13 cellular contexts compared by ENCODE assay signal in the genomic region with DNA sequence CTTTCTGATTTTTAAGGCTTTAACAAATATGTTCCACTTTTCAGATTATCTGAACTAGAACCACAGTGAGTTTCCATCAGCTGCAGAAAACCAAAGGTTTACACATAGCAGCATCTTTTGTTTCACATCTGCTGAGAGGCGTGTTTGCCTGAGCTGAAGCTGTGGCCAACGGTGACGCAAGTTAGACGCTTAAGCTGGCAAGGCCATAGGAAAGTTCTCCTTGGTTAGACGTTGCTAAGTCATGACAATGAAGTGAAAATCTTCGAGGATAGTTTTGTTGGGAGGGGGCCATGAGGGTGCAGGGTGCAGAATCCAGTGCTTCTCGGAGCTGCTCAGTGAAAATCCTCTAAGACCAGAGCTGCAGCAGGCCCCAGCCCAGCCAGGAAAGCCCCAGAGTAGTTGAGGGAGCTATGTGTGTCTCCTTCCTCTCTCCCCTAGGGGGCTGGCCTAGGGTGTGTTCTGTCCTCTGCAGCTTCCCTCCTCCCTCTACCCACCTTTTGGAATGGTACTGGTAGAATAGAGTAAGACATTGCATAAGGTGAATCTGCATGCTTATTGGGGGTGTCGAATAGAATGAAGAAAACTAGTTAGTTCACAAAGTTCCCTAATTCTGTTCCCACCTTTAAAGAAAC.
DNase-seq lines count a peak whose midpoint lies in the region; TF ChIP-seq lines count a peak whose summit lies in the region.
"Had no signal": no experiment of that assay in that cellular context is flagged by ENCODE, and none has a peak within 500 bp of the region (broad histone marks: within the 10 kb centered on the region; RNA-seq: fewer than 3 reads in every experiment).

No MANE protein-coding gene starts in this region.

- no peak overlapping the region for H3K4me3 ChIP-seq in cardiac fibroblast (replicated peaks in 1 of 2; ENCODE audit: low read depth in 2 of 2, low read length in 2 of 2)

- TF ChIP-seq CTCF in cardiac fibroblast (IDR thresholded peaks at IDR 0.05; ENCODE audit: low read depth, low read length): no peak

- peak; percentile 18 for DNase-seq in NCI-H82 (lab: John Stamatoyannopoulos, UW)
- no peak for DNase-seq in NCI-H82 treated with DMSO at 0.1 percent for 48 hours (lab: John Stamatoyannopoulos, UW; ENCODE audit: unreplicated experiment)
- peak; percentile 78 to 81 for DNase-seq in cardiac fibroblast (ENCODE audit: low read depth in 2 of 2)
- DNase-seq in iPS-NIHi7 (ENCODE audit: extremely low spot score): peak; percentile 43
- DNase-seq in ureter (ENCODE audit: low spot score): peak; percentile 68
- DNase-seq in KBM-7: no peak
- no peak for DNase-seq in germinal center (ENCODE audit: low spot score)
- no peak for DNase-seq in stimulated activated CD4-positive, alpha-beta T cell treated with anti-CD3 and anti-CD28 coated beads, Interleukin-1b, Interleukin-23, amount 100 ng/mL, for 48 hours
- DNase-seq: DMS53; effector CD4-positive, alpha-beta T cell; naive thymus-derived CD8-positive, alpha-beta T cell; NCI-H1694 treated with DMSO at 0.1 percent for 48 hours; T-helper 9 cell had no signal

- in situ Hi-C loops in KBM-7 (cut with MboI; ENCODE audit: low pct_unique_long_range_greater_than_20kb, low sequenced_read_pairs): no loop called here

Comparison
In these comparisons a context has a peak if more than half of its experiments do, and no peak if none do; other contexts are left out.
1. DNase-seq: peak in NCI-H82 (single experiment), cardiac fibroblast (2 of 2), iPS-NIHi7 (single experiment) and ureter (single experiment); none in NCI-H82 treated with DMSO at 0.1 percent for 48 hours (single experiment), KBM-7 (single experiment), germinal center (single experiment) and stimulated activated CD4-positive, alpha-beta T cell treated with anti-CD3 and anti-CD28 coated beads, Interleukin-1b, Interleukin-23, amount 100 ng/mL, for 48 hours (single experiment).